ENCODE assay signal across 1 cellular context in genomic region chr2:9346885-9347284, GRCh38.
TF ChIP-seq lines count a peak whose summit lies in the region.

No MANE protein-coding gene starts in this region.

TF ChIP-seq in GM23338, 12 proteins besides CTCF, POLR2A, EP300 and RAD21 (continued from another document):
- TF ChIP-seq ZNF462 (CRISPR knock-in tag; IDR thresholded peaks at IDR 0.05), result no peak
- no peak for TF ChIP-seq STAT1 (IDR thresholded peaks at IDR 0.05; ENCODE audit: unreplicated experiment)
- TF ChIP-seq EZH2 (IDR thresholded peaks at IDR 0.05; ENCODE audit: low read depth, unreplicated experiment), result no peak
- TF ChIP-seq, protein P1, sequence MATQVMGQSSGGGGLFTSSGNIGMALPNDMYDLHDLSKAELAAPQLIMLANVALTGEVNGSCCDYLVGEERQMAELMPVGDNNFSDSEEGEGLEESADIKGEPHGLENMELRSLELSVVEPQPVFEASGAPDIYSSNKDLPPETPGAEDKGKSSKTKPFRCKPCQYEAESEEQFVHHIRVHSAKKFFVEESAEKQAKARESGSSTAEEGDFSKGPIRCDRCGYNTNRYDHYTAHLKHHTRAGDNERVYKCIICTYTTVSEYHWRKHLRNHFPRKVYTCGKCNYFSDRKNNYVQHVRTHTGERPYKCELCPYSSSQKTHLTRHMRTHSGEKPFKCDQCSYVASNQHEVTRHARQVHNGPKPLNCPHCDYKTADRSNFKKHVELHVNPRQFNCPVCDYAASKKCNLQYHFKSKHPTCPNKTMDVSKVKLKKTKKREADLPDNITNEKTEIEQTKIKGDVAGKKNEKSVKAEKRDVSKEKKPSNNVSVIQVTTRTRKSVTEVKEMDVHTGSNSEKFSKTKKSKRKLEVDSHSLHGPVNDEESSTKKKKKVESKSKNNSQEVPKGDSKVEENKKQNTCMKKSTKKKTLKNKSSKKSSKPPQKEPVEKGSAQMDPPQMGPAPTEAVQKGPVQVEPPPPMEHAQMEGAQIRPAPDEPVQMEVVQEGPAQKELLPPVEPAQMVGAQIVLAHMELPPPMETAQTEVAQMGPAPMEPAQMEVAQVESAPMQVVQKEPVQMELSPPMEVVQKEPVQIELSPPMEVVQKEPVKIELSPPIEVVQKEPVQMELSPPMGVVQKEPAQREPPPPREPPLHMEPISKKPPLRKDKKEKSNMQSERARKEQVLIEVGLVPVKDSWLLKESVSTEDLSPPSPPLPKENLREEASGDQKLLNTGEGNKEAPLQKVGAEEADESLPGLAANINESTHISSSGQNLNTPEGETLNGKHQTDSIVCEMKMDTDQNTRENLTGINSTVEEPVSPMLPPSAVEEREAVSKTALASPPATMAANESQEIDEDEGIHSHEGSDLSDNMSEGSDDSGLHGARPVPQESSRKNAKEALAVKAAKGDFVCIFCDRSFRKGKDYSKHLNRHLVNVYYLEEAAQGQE (IDR thresholded peaks at IDR 0.05; ENCODE audit: unreplicated experiment), result no peak
- TF ChIP-seq, protein P2, sequence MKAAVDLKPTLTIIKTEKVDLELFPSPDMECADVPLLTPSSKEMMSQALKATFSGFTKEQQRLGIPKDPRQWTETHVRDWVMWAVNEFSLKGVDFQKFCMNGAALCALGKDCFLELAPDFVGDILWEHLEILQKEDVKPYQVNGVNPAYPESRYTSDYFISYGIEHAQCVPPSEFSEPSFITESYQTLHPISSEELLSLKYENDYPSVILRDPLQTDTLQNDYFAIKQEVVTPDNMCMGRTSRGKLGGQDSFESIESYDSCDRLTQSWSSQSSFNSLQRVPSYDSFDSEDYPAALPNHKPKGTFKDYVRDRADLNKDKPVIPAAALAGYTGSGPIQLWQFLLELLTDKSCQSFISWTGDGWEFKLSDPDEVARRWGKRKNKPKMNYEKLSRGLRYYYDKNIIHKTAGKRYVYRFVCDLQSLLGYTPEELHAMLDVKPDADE (IDR thresholded peaks at IDR 0.05), result no peak
- TF ChIP-seq CREB1 (CRISPR knock-in tag; IDR thresholded peaks at IDR 0.05; ENCODE audit: low read depth), result no peak
- no peak for TF ChIP-seq ZNF331 (CRISPR knock-in tag; IDR thresholded peaks at IDR 0.05; ENCODE audit: low read depth)
- no peak for TF ChIP-seq EZH2phosphoT487 (IDR thresholded peaks at IDR 0.05; ENCODE audit: unreplicated experiment)
- TF ChIP-seq POLR2AphosphoS5 (IDR thresholded peaks at IDR 0.05; ENCODE audit: low read depth), result no peak
